In the genomic region with DNA sequence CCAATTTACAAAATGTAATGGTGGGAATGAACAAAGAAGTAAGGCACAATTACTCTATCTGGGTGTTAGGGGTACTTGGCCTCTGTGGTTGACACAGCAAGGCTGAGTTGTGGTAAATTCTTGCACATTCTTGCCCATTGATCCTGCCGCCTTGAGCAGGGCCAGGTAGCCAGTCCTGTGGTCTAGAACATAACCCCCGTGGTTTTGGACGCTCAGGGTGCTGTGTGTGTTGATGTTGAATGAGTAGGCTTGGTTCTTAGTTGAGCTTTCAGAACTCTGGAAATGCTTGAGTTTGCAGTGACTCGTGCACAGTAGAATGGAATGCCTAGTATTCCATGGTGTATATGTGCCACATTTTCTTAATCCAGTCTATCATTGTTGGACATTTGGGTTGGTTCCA, we compare ENCODE assay signal across 17 cellular contexts. TPM values are rescaled to one million over a fixed set of nuclear protein-coding genes. Genes with fewer than 3 reads are reported as not detected.
DNase-seq lines count a peak whose midpoint lies in the region; ATAC-seq and TF ChIP-seq lines count a peak whose summit lies in the region.
"Had no signal": no experiment of that assay in that cellular context is flagged by ENCODE, and none has a peak within 500 bp of the region (broad histone marks: within the 10 kb centered on the region; RNA-seq: fewer than 3 reads in every experiment).

No MANE protein-coding gene starts in this region.

- in situ Hi-C loops in astrocyte of the spinal cord (cut with HindIII; ENCODE audit: low sequenced_read_pairs), result no loop called here

- no peak for TF ChIP-seq CTCF in astrocyte of the spinal cord (IDR thresholded peaks at IDR 0.05; ENCODE audit: low read depth, low read length)

- ATAC-seq in HG02798 (IDR thresholded peaks at IDR 0.05; ENCODE audit: poor library complexity, unreplicated experiment), result no peak
- ATAC-seq in GM18502 (IDR thresholded peaks at IDR 0.05; ENCODE audit: poor library complexity, unreplicated experiment), result no peak
- ATAC-seq: Right ventricle myocardium inferior had no signal

- DNase-seq in EL (peak; percentile 15), LHCN-M2 (ENCODE audit: low read depth) (peak; percentile 26), astrocyte of the spinal cord (ENCODE audit: low read depth, low spot score) (peak; percentile 36), kidney tubule cell (ENCODE audit: low spot score) (peak; percentile 81), HCEC 1CT (no peak), DMS153 treated with DMSO at 0.1 percent for 48 hours (lab: John Stamatoyannopoulos, UW; ENCODE audit: unreplicated experiment) (no peak)
- DNase-seq: AML-193, DMS79 treated with DMSO at 0.1 percent for 48 hours, GDM1, GOT3, MM.1S, NCI-H1105, NCI-H1694, NCI-H774 had no signal

- H3K4me3 ChIP-seq in astrocyte of the spinal cord (ENCODE audit: low read depth, low read length), result no peak overlapping the region

RNA-seq across cellular contexts. Expression of a gene that starts 42.3 kb away (rescaled TPM):
- 1.2 and 2.3 TPM in 2 replicates for total RNA-seq in LHCN-M2 (2014; rRNA removed)
- polyA plus RNA-seq in LHCN-M2 (2012), result 0.94 TPM

RNA-seq across cellular contexts. Expression of a gene that starts 44.4 kb away (rescaled TPM):
- total RNA-seq in LHCN-M2 (2014; rRNA removed), result 3.6 and 6.4 TPM in 2 replicates
- polyA plus RNA-seq in LHCN-M2 (2012), result 5.5 TPM

Comparison
In these comparisons a context has a peak if more than half of its experiments do, and no peak if none do; other contexts are left out.
1. DNase-seq: peak in EL (single experiment), LHCN-M2 (single experiment), astrocyte of the spinal cord (single experiment) and kidney tubule cell (single experiment); none in HCEC 1CT (single experiment) and DMS153 treated with DMSO at 0.1 percent for 48 hours (single experiment).